In the genomic region with DNA sequence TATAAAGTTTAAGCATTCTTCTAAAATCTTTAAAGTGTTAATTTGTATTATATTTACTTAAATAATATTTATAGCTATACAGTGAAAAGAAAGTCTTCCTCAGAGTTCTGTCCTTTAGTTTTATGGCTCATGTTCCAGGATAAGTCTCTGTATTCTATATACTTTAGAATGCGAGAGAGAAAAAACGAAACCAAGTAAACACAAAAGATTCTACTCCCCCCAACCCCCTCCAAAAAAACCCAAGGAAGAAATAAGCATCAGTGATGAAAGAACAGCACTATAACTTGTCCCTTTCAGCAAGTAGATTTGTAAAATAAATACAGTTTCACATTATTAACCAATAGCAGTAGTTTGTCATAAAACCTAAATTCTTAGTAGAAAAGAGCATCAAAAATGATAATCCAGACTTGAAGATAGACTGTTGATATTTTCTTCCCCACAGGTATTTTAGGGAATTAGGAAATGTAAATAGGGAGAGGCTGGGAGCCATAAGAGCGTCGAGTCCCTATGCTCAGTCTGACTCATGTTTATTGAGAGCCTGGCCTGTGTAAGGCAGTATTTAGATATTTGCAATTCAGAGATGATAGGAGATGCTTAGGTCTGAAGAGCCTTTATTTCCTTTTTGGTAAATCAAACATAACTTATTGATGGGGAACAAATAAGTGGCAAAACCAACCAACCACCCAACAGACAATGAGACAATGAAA, we compare ENCODE assay signal across 10 cellular contexts. TPM values are rescaled to one million over a fixed set of nuclear protein-coding genes. Genes with fewer than 3 reads are reported as not detected.
DNase-seq lines count a peak whose midpoint lies in the region; ATAC-seq, FAIRE-seq and TF ChIP-seq lines count a peak whose summit lies in the region.
"Had no signal": no experiment of that assay in that cellular context is flagged by ENCODE, and none has a peak within 500 bp of the region (broad histone marks: within the 10 kb centered on the region; RNA-seq: fewer than 3 reads in every experiment).

No MANE protein-coding gene starts in this region.

- H3K36me3 Mint-ChIP-seq in activated naive CD8-positive, alpha-beta T cell treated with anti-CD3 and anti-CD28 coated beads, Interleukin-2, amount 50 U/mL, for 24 hours (ENCODE audit: low read depth), result peaks cover 3% of the 10 kb centered on the region

- H3K27ac Mint-ChIP-seq in activated naive CD8-positive, alpha-beta T cell treated with anti-CD3 and anti-CD28 coated beads, Interleukin-2, amount 50 U/mL, for 24 hours, result peak overlapping the region; percentile 71

- FAIRE-seq in H54 (lab: Jason Lieb, UNC) (peak; percentile 33), urothelium cell line (lab: Jason Lieb, UNC) (no peak)

- no peaks in the 10 kb centered on the region for H3K9me3 ChIP-seq in mesodermal cell (ENCODE audit: control insufficient read depth, low read length)

- H3K9me3 Mint-ChIP-seq in activated naive CD8-positive, alpha-beta T cell treated with anti-CD3 and anti-CD28 coated beads, Interleukin-2, amount 50 U/mL, for 24 hours, result no peaks in the 10 kb centered on the region

- ATAC-seq in activated naive CD8-positive, alpha-beta T cell treated with anti-CD3 and anti-CD28 coated beads, Interleukin-2, amount 50 U/mL, for 24 hours, result no peak

- no peak for TF ChIP-seq POLR2A in H54 (IDR thresholded peaks at IDR 0.05; ENCODE audit: low read depth, low read length)

- DNase-seq in ACHN (peak; percentile 25), H54 (ENCODE audit: insufficient read length, low spot score) (no peak), GDM1 (lab: John Stamatoyannopoulos, UW) (no peak), urothelium cell line (ENCODE audit: low spot score) (no peak), GM20000 (ENCODE audit: low spot score) (no peak), AG20443 (ENCODE audit: low spot score) (no peak)
- DNase-seq in activated naive CD8-positive, alpha-beta T cell treated with anti-CD3 and anti-CD28 coated beads, Interleukin-2, amount 50 U/mL, for 24 hours, result no peak
- DNase-seq: DMS79, NCI-H526 had no signal

- H3K36me3 ChIP-seq in mesodermal cell (ENCODE audit: control insufficient read depth, insufficient read depth, low read length), result peaks cover 22% of the 10 kb centered on the region

- peaks cover 2% of the 10 kb centered on the region for H3K4me1 ChIP-seq in mesodermal cell (ENCODE audit: control insufficient read depth, insufficient read depth, low read length, poor library complexity, severe bottlenecking)

- H3K4me3 ChIP-seq in mesodermal cell (ENCODE audit: extremely low read depth, insufficient read depth, low read length, poor library complexity, severe bottlenecking), result no peak overlapping the region

- WGBS in mesodermal cell (ENCODE audit: insufficient coverage in 2 of 2), 2 experiments, result 80% methylated on average over 2 of the region's 4 CpGs; no CpG with 5 or more reads in 1 of the 2 experiments

- H3K27ac ChIP-seq in mesodermal cell (ENCODE audit: low read depth, low read length, severe bottlenecking), result peak overlapping the region; percentile 46

- H3K27me3 Mint-ChIP-seq in activated naive CD8-positive, alpha-beta T cell treated with anti-CD3 and anti-CD28 coated beads, Interleukin-2, amount 50 U/mL, for 24 hours, result no peaks in the 10 kb centered on the region

- peaks cover 76% of the 10 kb centered on the region for H3K4me1 Mint-ChIP-seq in activated naive CD8-positive, alpha-beta T cell treated with anti-CD3 and anti-CD28 coated beads, Interleukin-2, amount 50 U/mL, for 24 hours

- no peak for TF ChIP-seq CTCF in GM20000 (IDR thresholded peaks at IDR 0.05; ENCODE audit: extremely low read depth, missing control alignments)

- H3K4me3 Mint-ChIP-seq in activated naive CD8-positive, alpha-beta T cell treated with anti-CD3 and anti-CD28 coated beads, Interleukin-2, amount 50 U/mL, for 24 hours, result peak overlapping the region; percentile 74

- in situ Hi-C loops in ACHN (cut with HindIII; ENCODE audit: low pct_ligation_motif_present, low pct_unique_long_range_greater_than_20kb, low sequenced_read_pairs), result no loop called here

RNA-seq across cellular contexts. Expression of gene CDC14A, which starts 35.5 kb away (rescaled TPM):
- polyA plus RNA-seq in mesodermal cell (2013, experiment 1 of 2), result 7.7 TPM
- polyA plus RNA-seq in mesodermal cell (2013, experiment 2 of 2), result 7.5 TPM
